ENCODE assay signal across 19 cellular contexts in the genomic region with DNA sequence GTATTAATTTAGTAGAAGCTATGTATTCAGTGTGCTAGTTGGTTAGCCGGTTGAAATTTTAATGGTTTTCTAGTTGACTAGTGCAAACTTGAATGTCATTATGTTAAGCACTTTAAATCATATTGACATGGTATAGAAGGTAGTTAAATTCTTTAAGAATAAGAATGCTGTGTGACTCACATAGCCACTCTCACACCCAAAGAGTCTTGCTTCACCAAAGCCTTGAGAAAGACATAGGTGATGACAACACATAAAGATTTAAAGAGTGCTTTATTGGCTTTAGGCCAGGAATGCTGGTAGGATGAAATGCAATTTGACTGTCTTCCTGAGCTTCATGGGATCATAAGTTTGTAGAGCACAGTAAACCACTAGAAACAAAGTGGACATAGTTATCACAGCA.
A peak's percentile ranks its signal among the peaks of the same experiment; 100 is the strongest.
DNase-seq lines count a peak whose midpoint lies in the region; ATAC-seq and TF ChIP-seq lines count a peak whose summit lies in the region.
"Had no signal": no experiment of that assay in that cellular context is flagged by ENCODE, and none has a peak within 500 bp of the region (broad histone marks: within the 10 kb centered on the region; RNA-seq: fewer than 3 reads in every experiment).

No MANE protein-coding gene starts in this region.

- CTCF ChIA-PET in PC-3 (lab: Charles Lee), result no interaction called here

- H3K4me3 ChIP-seq in PC-3 (ENCODE audit: low read length) (no peak overlapping the region), choroid plexus epithelial cell (ENCODE audit: low read depth, low read length) (no peak overlapping the region), mesendoderm (ENCODE audit: low read length) (no peak overlapping the region)
- H3K4me3 ChIP-seq: mucosa of descending colon, prostate gland, thyroid gland had no signal

- H3F3A ChIP-seq in PC-3 (ENCODE audit: low read length, unreplicated experiment), result no peaks in the 10 kb centered on the region

- peak; percentile 41 for DNase-seq in HPDE6-E6E7 (ENCODE audit: extremely low spot score)
- DNase-seq in PC-3, result peak; percentile 70
- DNase-seq in choroid plexus epithelial cell (ENCODE audit: low read depth), result peak; percentile 86
- peak; percentile 3 for DNase-seq in mesendoderm
- no peak for DNase-seq in activated CD4-positive, alpha-beta T cell treated with anti-CD3 and anti-CD28 coated beads, Interleukin-2, amount 50 U/mL, for 4 hours
- DNase-seq: left ventricle myocardium superior; mucosa of descending colon; NCI-H1105 treated with DMSO at 0.1 percent for 48 hours; NCI-H2171; NCI-H69; SHP77 treated with DMSO at 0.1 percent for 48 hours; small intestine; stimulated activated CD4-positive, alpha-beta T cell treated with anti-CD3 and anti-CD28 coated beads, Interleukin-2, amount 100 ng/mL, for 48 hours; stimulated activated naive CD8-positive, alpha-beta T cell treated with anti-CD3 and anti-CD28 coated beads, Interleukin-15, Interleukin-2, amounts not matched to agents 100 U/mL and 50 U/mL, for 24 hours; thyroid gland had no signal

- H3K9me3 ChIP-seq in PC-3 (ENCODE audit: low read length), result no peaks in the 10 kb centered on the region
- H3K9me3 ChIP-seq: mucosa of descending colon, prostate gland, thyroid gland had no signal

- H4K5ac ChIP-seq in mesendoderm (ENCODE audit: low read length), result no peak overlapping the region

- H3K79me2 ChIP-seq in PC-3 (ENCODE audit: low read length) (no peaks in the 10 kb centered on the region), mesendoderm (ENCODE audit: control insufficient read depth, insufficient read depth, low read length) (no peaks in the 10 kb centered on the region)

- ATAC-seq in PC-3, result peak; percentile 38; the same call in 1 of the 2 replicates
- ATAC-seq in GM18858 (IDR thresholded peaks at IDR 0.05; ENCODE audit: unreplicated experiment), result no peak
- ATAC-seq in GM19324 (IDR thresholded peaks at IDR 0.05; ENCODE audit: low FRiP score, unreplicated experiment), result no peak
- ATAC-seq: HCT116; left ventricle myocardium superior; mucosa of descending colon; stimulated activated naive CD8-positive, alpha-beta T cell treated with anti-CD3 and anti-CD28 coated beads, Interleukin-15, Interleukin-2, amounts not matched to agents 100 U/mL and 50 U/mL, for 24 hours had no signal

- no peak overlapping the region for H3K27ac ChIP-seq in PC-3 (ENCODE audit: low read length)
- H3K27ac ChIP-seq in mesendoderm (ENCODE audit: low read depth, low read length), result no peak overlapping the region
- H3K27ac ChIP-seq: prostate gland, thyroid gland had no signal

- H3K9me2 ChIP-seq in PC-3 (replicated peaks; ENCODE audit: low read length), result no peaks in the 10 kb centered on the region

- no TSS peak for BruUV-seq in PC-3 (replicated peaks; lab: Mats Ljungman, UMichigan)

- H2BK120ac ChIP-seq in mesendoderm (ENCODE audit: low read depth, low read length), result no peak overlapping the region

- no peak overlapping the region for H2BK5ac ChIP-seq in mesendoderm (ENCODE audit: low read length)

- H3K36me3 ChIP-seq in PC-3 (ENCODE audit: low read depth, low read length), result no peaks in the 10 kb centered on the region
- no peaks in the 10 kb centered on the region for H3K36me3 ChIP-seq in mesendoderm (ENCODE audit: control insufficient read depth, insufficient read depth, low read length)
- H3K36me3 ChIP-seq: prostate gland, thyroid gland had no signal

- H3K4me2 ChIP-seq in PC-3 (ENCODE audit: low read length) (no peak overlapping the region), mesendoderm (ENCODE audit: low read length) (no peak overlapping the region)

- H4K8ac ChIP-seq in mesendoderm (ENCODE audit: low read depth, low read length), result no peak overlapping the region

- TF ChIP-seq CTCF in PC-3 (conservative IDR thresholded peaks at IDR 0.05; ENCODE audit: low read depth, low read length) (no peak), choroid plexus epithelial cell (conservative IDR thresholded peaks at IDR 0.05; ENCODE audit: low read depth, low read length) (no peak)

- H3K18ac ChIP-seq in mesendoderm (ENCODE audit: low read length), result no peak overlapping the region

- H3K79me1 ChIP-seq in mesendoderm (ENCODE audit: low read length), result no peaks in the 10 kb centered on the region

- H3K27me3 ChIP-seq in PC-3 (ENCODE audit: low read length) (no peaks in the 10 kb centered on the region), mesendoderm (ENCODE audit: insufficient read depth, low read length, poor library complexity) (no peaks in the 10 kb centered on the region)
- H3K27me3 ChIP-seq: thyroid gland had no signal

- H2AK5ac ChIP-seq in mesendoderm (ENCODE audit: low read length), result no peak overlapping the region

- intact Hi-C loops in PC-3 (cut with micrococcal nuclease), result no loop called here

- no peak overlapping the region for H3K9ac ChIP-seq in PC-3 (ENCODE audit: low read length)
- no peak overlapping the region for H3K9ac ChIP-seq in mesendoderm (ENCODE audit: low read length)

- WGBS in mesendoderm (ENCODE audit: extremely low coverage, insufficient coverage, low lambda C conversion rate), result no CpG with 5 or more reads among the region's 1 CpG

- POLR2A ChIA-PET in PC-3 (lab: Charles Lee; ENCODE audit: unreplicated experiment), result no interaction called here

- no peak overlapping the region for H3K4ac ChIP-seq in mesendoderm (ENCODE audit: low read depth, low read length)

- H2AFZ ChIP-seq in PC-3 (ENCODE audit: low read length), result no peak overlapping the region

- no peak overlapping the region for H3K23ac ChIP-seq in mesendoderm (ENCODE audit: low read length)

- no peak overlapping the region for H3K56ac ChIP-seq in mesendoderm (ENCODE audit: low read length)

- H3K4me1 ChIP-seq in PC-3 (ENCODE audit: insufficient read depth, low read length) (no peaks in the 10 kb centered on the region), mesendoderm (ENCODE audit: control insufficient read depth, low read depth, low read length) (no peaks in the 10 kb centered on the region)
- H3K4me1 ChIP-seq: prostate gland, thyroid gland had no signal

- no peak overlapping the region for H2BK15ac ChIP-seq in mesendoderm (replicated peaks; ENCODE audit: low read depth)

- no peaks in the 10 kb centered on the region for H4K20me1 ChIP-seq in PC-3 (ENCODE audit: low read length)

Comparison
In these comparisons a context has a peak if more than half of its experiments do, and no peak if none do; other contexts are left out.
1. DNase-seq: peak in HPDE6-E6E7 (single experiment), PC-3 (single experiment), choroid plexus epithelial cell (single experiment) and mesendoderm (single experiment); none in activated CD4-positive, alpha-beta T cell treated with anti-CD3 and anti-CD28 coated beads, Interleukin-2, amount 50 U/mL, for 4 hours (0 of 2).